8 cellular contexts compared by ENCODE assay signal in genomic region chr2:96009833-96010232, GRCh38. TPM values are rescaled to one million over a fixed set of nuclear protein-coding genes. Genes with fewer than 3 reads are reported as not detected.
DNase-seq lines count a peak whose midpoint lies in the region; ATAC-seq, FAIRE-seq and TF ChIP-seq lines count a peak whose summit lies in the region.
"Not testable (repeated sequence)": the region's sequence is repeated elsewhere in the genome, so short reads cannot be mapped to it uniquely, and the experiment has no call there.

No MANE protein-coding gene starts in this region.

- not testable (repeated sequence) for H3K4me1 ChIP-seq in pancreas
- peaks cover 0 to 21% (median 8%) of the 10 kb centered on the region in 4 donors for H3K4me1 ChIP-seq in tibial nerve

- H3K4me3 ChIP-seq in SK-N-MC (peak overlapping the region; percentile 67), pancreas (peak overlapping the region; percentile 35 to 58 (median 46)), tibial nerve (peak overlapping the region; percentile 35 to 63 (median 50))

- ATAC-seq in HG02981 (IDR thresholded peaks at IDR 0.05; ENCODE audit: unreplicated experiment) (peak; percentile 9), esophagus mucosa (peak; percentile 69), pancreas (peak; percentile 54 to 81 (median 74))

- FAIRE-seq in pancreas (lab: Jason Lieb, UNC) = not testable (repeated sequence)

- not testable (repeated sequence) for TF ChIP-seq EP300 in tibial nerve (IDR thresholded peaks at IDR 0.05)

- not testable (repeated sequence) for H3K27me3 ChIP-seq in layer of hippocampus (ENCODE audit: control insufficient read depth, insufficient read depth, low read length); pancreas; tibial nerve

- intact Hi-C loops in pancreas (cut with DNase I) = loop anchor here in 1 of 3 donors (10.0 kb wide), 1 partner anchor 115 kb away; no protein-coding TSS in a partner anchor

- not testable (repeated sequence) for H3K9ac ChIP-seq in SK-N-MC (ENCODE audit: insufficient read length)

- H3K27ac ChIP-seq in SK-N-MC = not testable (repeated sequence)
- H3K27ac ChIP-seq in angular gyrus (ENCODE audit: low read depth, low read length) (peak overlapping the region; percentile 45), layer of hippocampus (ENCODE audit: low read depth, low read length) (peak overlapping the region; percentile 80), pancreas (peak overlapping the region; percentile 73 to 81 (median 78)), tibial nerve (peak overlapping the region; percentile 55 to 88 (median 84))

- DNase-seq in EH (ENCODE audit: low read depth) = peak; percentile 3
- DNase-seq in SK-N-MC (ENCODE audit: low read depth, low spot score); tibial nerve (ENCODE audit: low spot score in 2 of 2): not testable (repeated sequence)
- peak; percentile 37 to 75 (median 57) for DNase-seq in pancreas

- not testable (repeated sequence) for H3K36me3 ChIP-seq in SK-N-MC (ENCODE audit: insufficient read depth, low read length); pancreas; tibial nerve

- not testable (repeated sequence) for TF ChIP-seq POLR2A in tibial nerve (IDR thresholded peaks at IDR 0.05)

- H3K9me3 ChIP-seq in SK-N-MC (ENCODE audit: low read depth, low read length); pancreas; tibial nerve: not testable (repeated sequence)

- TF ChIP-seq CTCF in pancreas (IDR thresholded peaks at IDR 0.05); tibial nerve (IDR thresholded peaks at IDR 0.05): not testable (repeated sequence)

- 3 to 4% methylated on average over 9 to 10 of the region's 10 CpGs for WGBS in pancreas, 2 donors
- WGBS in tibial nerve, 2 donors = 6 to 26% methylated on average over 7 to 10 of the region's 10 CpGs

RNA-seq across cellular contexts. Expression of gene ANKRD36C, which starts 18.2 kb away (rescaled TPM):
- total RNA-seq in esophagus mucosa (9.6 TPM), pancreas (10 to 100 TPM in 5 of 6 donors, 1 to 10 TPM in 1; 6.2 to 36.2 (median 14.8) TPM), tibial nerve (10 to 100 TPM; 68.2 to 69.7 (median 69.2) TPM)
- 1 to 10 TPM; 2.2 to 5.3 TPM for polyA plus RNA-seq in pancreas

RNA-seq across cellular contexts. Expression of gene GPAT2, which starts 24.9 kb away (rescaled TPM):
- total RNA-seq in esophagus mucosa (0.44 TPM), pancreas (1 to 10 TPM in 4 of 6 donors, under 1 TPM in 2; 0.23 to 2.0 (median 1.4) TPM), tibial nerve (10 to 100 TPM in 1 of 4 donors, 1 to 10 TPM in 3; 4.2 to 12.4 (median 6.4) TPM)
- 1 to 10 TPM in 1 of 2 donors, under 1 TPM in 1; 0.80 to 5.0 TPM for polyA plus RNA-seq in pancreas

Comparison
In these comparisons a context has a peak if more than half of its experiments do, and no peak if none do; other contexts are left out.
1. ATAC-seq: peak in every context shown above with its lines; median percentile 74 in pancreas; 69 in esophagus mucosa; 9 in HG02981.